In the genomic region with DNA sequence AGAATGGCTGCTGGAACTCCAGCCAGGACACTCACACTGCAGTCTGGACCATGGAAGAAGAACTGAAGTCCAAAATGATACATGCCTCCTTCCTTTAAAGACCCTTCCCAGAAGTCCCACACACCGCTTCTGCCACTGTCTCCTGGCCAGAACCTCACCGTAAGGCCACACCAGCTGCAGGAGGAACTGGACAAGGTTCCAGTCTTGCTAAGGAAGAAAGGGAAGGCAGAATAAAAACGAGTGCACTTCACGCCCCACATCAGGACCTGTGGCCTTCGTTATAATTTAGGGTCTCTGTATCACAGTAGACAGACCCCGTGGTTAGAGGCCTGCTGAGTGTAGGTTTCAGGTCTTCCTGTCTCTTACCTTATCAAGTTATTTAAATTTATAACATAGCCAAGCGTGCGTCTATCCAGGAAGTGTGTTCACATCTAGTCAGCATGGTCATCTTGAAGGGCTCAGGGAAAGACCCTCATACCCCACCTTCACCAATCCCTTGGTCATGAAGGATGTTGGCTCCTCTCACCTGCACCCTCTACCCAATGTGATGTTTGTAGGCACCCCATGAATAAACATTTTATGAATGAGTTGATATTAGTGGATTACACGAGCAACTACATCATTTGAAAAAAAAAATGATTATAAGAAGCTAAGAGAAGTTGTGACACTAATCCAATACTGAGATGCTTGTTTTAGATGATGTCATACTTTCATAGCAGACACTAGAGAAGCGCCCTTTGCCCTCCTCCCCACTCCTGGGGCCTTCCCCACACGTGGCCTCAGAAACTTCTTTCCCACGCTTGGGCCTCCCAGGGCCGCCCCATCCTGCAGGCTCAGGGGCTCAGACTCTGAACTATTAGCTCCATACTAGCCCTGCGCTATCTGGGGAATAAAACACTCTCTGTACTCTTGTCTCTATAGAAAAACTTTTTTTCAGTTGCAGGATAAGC, we compare ENCODE assay signal across 8 cellular contexts.
DNase-seq lines count a peak whose midpoint lies in the region; ATAC-seq, FAIRE-seq and TF ChIP-seq lines count a peak whose summit lies in the region.

No MANE protein-coding gene starts in this region.

- H3K4me2 ChIP-seq in Loucy (ENCODE audit: low read depth, low read length, poor library complexity, severe bottlenecking), result peak overlapping the region; percentile 63

- H4K20me1 ChIP-seq in Loucy (ENCODE audit: insufficient read depth, low read length, poor library complexity, severe bottlenecking), result no peaks in the 10 kb centered on the region

- no peak overlapping the region for H3K27ac ChIP-seq in naive thymus-derived CD4-positive, alpha-beta T cell (ENCODE audit: low read depth, low read length)

- ATAC-seq in GM18508 (IDR thresholded peaks at IDR 0.05; ENCODE audit: insufficient read depth, unreplicated experiment), result peak; percentile 33
- ATAC-seq in GM21717 (IDR thresholded peaks at IDR 0.05; ENCODE audit: unreplicated experiment), result peak; percentile 46
- peak; percentile 45 for ATAC-seq in naive thymus-derived CD4-positive, alpha-beta T cell
- no peak for ATAC-seq in omental fat pad (ENCODE audit: low FRiP score)

- H2AFZ ChIP-seq in Loucy (ENCODE audit: low read length), result no peak overlapping the region

- peaks cover 29% of the 10 kb centered on the region for H3K4me1 ChIP-seq in Loucy (ENCODE audit: insufficient read depth, low read length, poor library complexity, severe bottlenecking)
- no peaks in the 10 kb centered on the region for H3K4me1 ChIP-seq in naive thymus-derived CD4-positive, alpha-beta T cell (ENCODE audit: control insufficient read depth in 2 of 2, insufficient read depth in 2 of 2, low read length in 2 of 2)

- peak overlapping the region in 3 of 9 donors; percentile 43 to 84 (median 52) for H3K27ac Mint-ChIP-seq in naive thymus-derived CD4-positive, alpha-beta T cell

- H3K79me2 ChIP-seq in Loucy (ENCODE audit: insufficient read depth, low read length), result no peaks in the 10 kb centered on the region

- H3K27me3 ChIP-seq in Loucy (ENCODE audit: insufficient read depth, low read length, poor library complexity, severe bottlenecking), result no peaks in the 10 kb centered on the region
- no peaks in the 10 kb centered on the region for H3K27me3 ChIP-seq in naive thymus-derived CD4-positive, alpha-beta T cell (ENCODE audit: control insufficient read depth in 2 of 2, insufficient read depth in 2 of 2, low read length in 2 of 2)

- H3K27me3 Mint-ChIP-seq in naive thymus-derived CD4-positive, alpha-beta T cell, result no peaks in the 10 kb centered on the region

- no peak for FAIRE-seq in H54 (lab: Jason Lieb, UNC)

- H3K36me3 Mint-ChIP-seq in naive thymus-derived CD4-positive, alpha-beta T cell, result peaks cover 0 to 25% (median 7%) of the 10 kb centered on the region in 5 donors

- no peaks in the 10 kb centered on the region for H3F3A ChIP-seq in Loucy (ENCODE audit: low read depth)

- H3K9me3 ChIP-seq in Loucy (ENCODE audit: insufficient read depth, low read depth, low read length), result no peaks in the 10 kb centered on the region
- H3K9me3 ChIP-seq in naive thymus-derived CD4-positive, alpha-beta T cell (ENCODE audit: control insufficient read depth in 2 of 3, low read length in 3 of 3), result no peaks in the 10 kb centered on the region

- H3K9me3 Mint-ChIP-seq in naive thymus-derived CD4-positive, alpha-beta T cell, result no peaks in the 10 kb centered on the region

- H3K4me3 Mint-ChIP-seq in naive thymus-derived CD4-positive, alpha-beta T cell, result peak overlapping the region in 1 of 10 donors; percentile 54

- no peaks in the 10 kb centered on the region for H3K9me2 ChIP-seq in Loucy (replicated peaks; ENCODE audit: low read depth, low read length)

- no peaks in the 10 kb centered on the region for H3K36me3 ChIP-seq in Loucy (ENCODE audit: insufficient read depth, low read length)
- no peaks in the 10 kb centered on the region for H3K36me3 ChIP-seq in naive thymus-derived CD4-positive, alpha-beta T cell (ENCODE audit: control insufficient read depth in 2 of 3, insufficient read depth in 3 of 3, low read length in 3 of 3)

- DNase-seq in naive thymus-derived CD4-positive, alpha-beta T cell, result peak in 1 of 9 donors; percentile 63
- DNase-seq in central memory CD4-positive, alpha-beta T cell, result no peak
- no peak for DNase-seq in H54 (ENCODE audit: insufficient read length, low spot score)
- no peak for DNase-seq in omental fat pad (ENCODE audit: low spot score)
- DNase-seq in NK-92 treated with Interleukin-12 subunit alpha and Interleukin-12 subunit beta, amount 100 ng/mL, for 24 hours (lab: John Stamatoyannopoulos, UW), result no peak

- H3K4me1 Mint-ChIP-seq in naive thymus-derived CD4-positive, alpha-beta T cell, result peaks cover 9 to 54% (median 30%) of the 10 kb centered on the region in 7 donors

- H3K4me3 ChIP-seq in Loucy (ENCODE audit: low read length, poor library complexity, severe bottlenecking), result peak overlapping the region; percentile 17
- no peak overlapping the region for H3K4me3 ChIP-seq in naive thymus-derived CD4-positive, alpha-beta T cell (ENCODE audit: low read length)

- H3K9ac ChIP-seq in Loucy (ENCODE audit: low read depth, low read length, poor library complexity, severe bottlenecking), result no peak overlapping the region

- TF ChIP-seq CTCF in Loucy (conservative IDR thresholded peaks at IDR 0.05; ENCODE audit: low read length), result no peak
- no peak for TF ChIP-seq CTCF in omental fat pad (IDR thresholded peaks at IDR 0.05)

- POLR2A ChIA-PET in naive thymus-derived CD4-positive, alpha-beta T cell (lab: Charles Lee), result no interaction called here

- intact Hi-C loops in naive thymus-derived CD4-positive, alpha-beta T cell (cut with micrococcal nuclease), result loop anchor here in 1 of 2 donors (1.0 to 5.0 kb wide), 2 partner anchors 9 to 186 kb away; no protein-coding TSS in a partner anchor

- CTCF ChIA-PET in naive thymus-derived CD4-positive, alpha-beta T cell (lab: Charles Lee), result no interaction called here

- no peak for TF ChIP-seq POLR2A in H54 (IDR thresholded peaks at IDR 0.05; ENCODE audit: low read depth, low read length)
